Comparison of ENCODE assay signal across 1 cellular context in genomic region chr2:197495433-197496134, GRCh38.
TF ChIP-seq lines count a peak whose summit lies in the region.

No MANE protein-coding gene starts in this region.

TF ChIP-seq in neural cell, 6 proteins besides CTCF, POLR2A, EP300 and RAD21 (continued from another document):
- TF ChIP-seq, protein P1, sequence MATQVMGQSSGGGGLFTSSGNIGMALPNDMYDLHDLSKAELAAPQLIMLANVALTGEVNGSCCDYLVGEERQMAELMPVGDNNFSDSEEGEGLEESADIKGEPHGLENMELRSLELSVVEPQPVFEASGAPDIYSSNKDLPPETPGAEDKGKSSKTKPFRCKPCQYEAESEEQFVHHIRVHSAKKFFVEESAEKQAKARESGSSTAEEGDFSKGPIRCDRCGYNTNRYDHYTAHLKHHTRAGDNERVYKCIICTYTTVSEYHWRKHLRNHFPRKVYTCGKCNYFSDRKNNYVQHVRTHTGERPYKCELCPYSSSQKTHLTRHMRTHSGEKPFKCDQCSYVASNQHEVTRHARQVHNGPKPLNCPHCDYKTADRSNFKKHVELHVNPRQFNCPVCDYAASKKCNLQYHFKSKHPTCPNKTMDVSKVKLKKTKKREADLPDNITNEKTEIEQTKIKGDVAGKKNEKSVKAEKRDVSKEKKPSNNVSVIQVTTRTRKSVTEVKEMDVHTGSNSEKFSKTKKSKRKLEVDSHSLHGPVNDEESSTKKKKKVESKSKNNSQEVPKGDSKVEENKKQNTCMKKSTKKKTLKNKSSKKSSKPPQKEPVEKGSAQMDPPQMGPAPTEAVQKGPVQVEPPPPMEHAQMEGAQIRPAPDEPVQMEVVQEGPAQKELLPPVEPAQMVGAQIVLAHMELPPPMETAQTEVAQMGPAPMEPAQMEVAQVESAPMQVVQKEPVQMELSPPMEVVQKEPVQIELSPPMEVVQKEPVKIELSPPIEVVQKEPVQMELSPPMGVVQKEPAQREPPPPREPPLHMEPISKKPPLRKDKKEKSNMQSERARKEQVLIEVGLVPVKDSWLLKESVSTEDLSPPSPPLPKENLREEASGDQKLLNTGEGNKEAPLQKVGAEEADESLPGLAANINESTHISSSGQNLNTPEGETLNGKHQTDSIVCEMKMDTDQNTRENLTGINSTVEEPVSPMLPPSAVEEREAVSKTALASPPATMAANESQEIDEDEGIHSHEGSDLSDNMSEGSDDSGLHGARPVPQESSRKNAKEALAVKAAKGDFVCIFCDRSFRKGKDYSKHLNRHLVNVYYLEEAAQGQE (IDR thresholded peaks at IDR 0.05; ENCODE audit: borderline replicate concordance) = no peak
- no peak for TF ChIP-seq MXI1 (conservative IDR thresholded peaks at IDR 0.05; ENCODE audit: poor library complexity, severe bottlenecking)
